8 cellular contexts compared by ENCODE assay signal in the genomic region with DNA sequence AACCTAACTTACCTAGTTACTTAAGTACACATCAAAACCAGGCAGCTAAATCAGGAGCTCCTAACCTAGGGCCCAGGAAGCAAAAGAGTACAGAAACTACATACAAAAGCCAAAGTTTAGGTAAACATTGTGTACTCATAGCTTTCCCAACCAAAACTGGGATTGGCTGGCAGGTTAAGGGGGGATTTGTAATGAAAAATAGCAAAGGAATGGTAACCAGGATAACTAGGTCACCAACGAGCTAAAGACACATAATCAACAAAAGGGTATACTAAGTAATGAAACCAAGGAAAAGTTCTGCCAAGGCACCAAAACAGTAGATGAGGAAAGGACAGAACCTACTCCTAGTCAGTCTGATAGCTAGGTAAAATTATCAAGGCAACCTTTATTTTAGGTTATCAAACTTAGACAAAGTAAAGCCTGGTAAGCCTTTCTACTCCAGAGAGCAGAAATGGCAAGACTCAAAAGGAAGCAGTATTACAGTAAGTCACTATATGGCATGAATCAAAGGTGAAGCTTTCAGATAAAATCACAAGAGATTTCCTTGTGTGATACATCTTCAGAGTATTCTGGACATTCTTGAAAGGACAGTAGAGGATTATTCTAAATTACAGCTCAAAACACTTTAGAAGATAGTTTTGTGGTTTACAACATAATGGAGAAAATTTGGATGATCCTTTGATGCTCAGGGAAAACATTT. TPM values are rescaled to one million over a fixed set of nuclear protein-coding genes. Genes with fewer than 3 reads are reported as not detected.
DNase-seq lines count a peak whose midpoint lies in the region; ATAC-seq and TF ChIP-seq lines count a peak whose summit lies in the region.

No MANE protein-coding gene starts in this region.

- ATAC-seq in lower lobe of right lung (no peak), HG03108 (IDR thresholded peaks at IDR 0.05; ENCODE audit: unreplicated experiment) (no peak), upper lobe of left lung (ENCODE audit: low FRiP score in 2 of 2) (no peak)

- H3K27me3 Mint-ChIP-seq in activated naive CD4-positive, alpha-beta T cell treated with anti-CD3 and anti-CD28 coated beads, Interleukin-2, amount 50 U/mL, for 24 hours: no peaks in the 10 kb centered on the region

- H3K27ac ChIP-seq in lower lobe of right lung (no peak overlapping the region), transverse colon (peak overlapping the region; percentile 41 to 74 (median 63)), upper lobe of left lung (peak overlapping the region in 1 of 4 donors; percentile 31)

- H3K4me3 Mint-ChIP-seq in activated naive CD4-positive, alpha-beta T cell treated with anti-CD3 and anti-CD28 coated beads, Interleukin-2, amount 50 U/mL, for 24 hours: peak overlapping the region; percentile 99

- no peak for TF ChIP-seq POLR2A in transverse colon (IDR thresholded peaks at IDR 0.05)
- no peak for TF ChIP-seq POLR2A in upper lobe of left lung (IDR thresholded peaks at IDR 0.05)

- H3K9me3 Mint-ChIP-seq in activated naive CD4-positive, alpha-beta T cell treated with anti-CD3 and anti-CD28 coated beads, Interleukin-2, amount 50 U/mL, for 24 hours: no peaks in the 10 kb centered on the region

- 0 to 19% methylated on average over 1 of the region's 1 CpG for WGBS in transverse colon (ENCODE audit: low coverage in 1 of 2), 2 donors
- WGBS in upper lobe of left lung, 2 donors: 25 to 26% methylated on average over 1 of the region's 1 CpG

- H3K4me1 ChIP-seq in lower lobe of right lung: peaks cover 81% of the 10 kb centered on the region
- H3K4me1 ChIP-seq in transverse colon: peaks cover 57 to 87% (median 65%) of the 10 kb centered on the region in 4 donors
- H3K4me1 ChIP-seq in upper lobe of left lung: peaks cover 66 to 82% (median 73%) of the 10 kb centered on the region in 4 donors

- H3K27me3 ChIP-seq in lower lobe of right lung (ENCODE audit: low read depth) (no peaks in the 10 kb centered on the region), transverse colon (no peaks in the 10 kb centered on the region), upper lobe of left lung (no peaks in the 10 kb centered on the region)

- H3K36me3 Mint-ChIP-seq in activated naive CD4-positive, alpha-beta T cell treated with anti-CD3 and anti-CD28 coated beads, Interleukin-2, amount 50 U/mL, for 24 hours: peaks cover 58% of the 10 kb centered on the region

- H3K4me1 Mint-ChIP-seq in activated naive CD4-positive, alpha-beta T cell treated with anti-CD3 and anti-CD28 coated beads, Interleukin-2, amount 50 U/mL, for 24 hours: peaks cover 96% of the 10 kb centered on the region

- TF ChIP-seq EP300 in transverse colon (IDR thresholded peaks at IDR 0.05; ENCODE audit: low read depth) (no peak), upper lobe of left lung (IDR thresholded peaks at IDR 0.05) (no peak)

- H3K36me3 ChIP-seq in lower lobe of right lung (peaks cover 58% of the 10 kb centered on the region), transverse colon (peaks cover 0 to 31% (median 14%) of the 10 kb centered on the region in 4 donors), upper lobe of left lung (peaks cover 21 to 48% (median 30%) of the 10 kb centered on the region in 4 donors)

- DNase-seq in activated naive CD4-positive, alpha-beta T cell treated with anti-CD3 and anti-CD28 coated beads, Interleukin-2, amount 50 U/mL, for 16 hours: no peak
- peak; percentile 39 for DNase-seq in amniotic epithelial cell (ENCODE audit: low read depth)
- no peak for DNase-seq in lower lobe of right lung
- DNase-seq in transverse colon: no peak
- DNase-seq in activated CD4-positive, CD25-positive, alpha-beta regulatory T cell treated with anti-CD3 and anti-CD28 coated beads, Interleukin-2, amount 50 U/mL, for 72 hours: no peak
- DNase-seq in upper lobe of left lung: no peak

- no peak for TF ChIP-seq CTCF in lower lobe of right lung (IDR thresholded peaks at IDR 0.05)
- TF ChIP-seq CTCF in transverse colon (IDR thresholded peaks at IDR 0.05): no peak
- no peak for TF ChIP-seq CTCF in upper lobe of left lung (IDR thresholded peaks at IDR 0.05)

- in situ Hi-C loops in transverse colon (cut with MboI; ENCODE audit: low pct_ligation_motif_present in 1 of 4, low pct_unique_long_range_greater_than_20kb in 1 of 4, low sequenced_read_pairs in 3 of 4): loop anchor here in 1 of 4 donors (10.0 kb wide), 1 partner anchor 857 kb away; the partner anchor contains the start of gene EIF4A2

- H3K4me3 ChIP-seq in lower lobe of right lung (peak overlapping the region; percentile 1), transverse colon (peak overlapping the region in 1 of 4 donors; percentile 22), upper lobe of left lung (no peak overlapping the region)

- no peaks in the 10 kb centered on the region for H3K9me3 ChIP-seq in lower lobe of right lung
- H3K9me3 ChIP-seq in transverse colon: no peaks in the 10 kb centered on the region
- H3K9me3 ChIP-seq in upper lobe of left lung: no peaks in the 10 kb centered on the region

- H3K27ac Mint-ChIP-seq in activated naive CD4-positive, alpha-beta T cell treated with anti-CD3 and anti-CD28 coated beads, Interleukin-2, amount 50 U/mL, for 24 hours: peak overlapping the region; percentile 52

- intact Hi-C loops in lower lobe of right lung (cut with DNase I) (no loop called here), transverse colon (cut with DNase I; ENCODE audit: low total_unique reads) (no loop called here)

RNA-seq across cellular contexts. Expression of gene TRA2B, which starts 10.2 kb away (rescaled TPM):
- total RNA-seq in lower lobe of right lung (103 TPM), transverse colon (100 to 1,000 TPM in 2 of 4 donors, 10 to 100 TPM in 2; 69.1 to 154 (median 92.6) TPM), upper lobe of left lung (100 to 1,000 TPM in 4 of 6 donors, 10 to 100 TPM in 2; 90.9 to 336 (median 124) TPM)
